2 cellular contexts compared by ENCODE assay signal in genomic region chr13:104034891-104035290, GRCh38.
TF ChIP-seq lines count a peak whose summit lies in the region.

No MANE protein-coding gene starts in this region.

TF ChIP-seq in GM23338, 12 proteins besides CTCF, POLR2A, EP300 and RAD21 (continued from another document):
- TF ChIP-seq ZNF462 (CRISPR knock-in tag; IDR thresholded peaks at IDR 0.05): no peak

TF ChIP-seq in H1, 55 proteins besides CTCF, POLR2A, EP300 and RAD21 (continued from another document):
- TF ChIP-seq POLR2AphosphoS5 (IDR thresholded peaks at IDR 0.05; ENCODE audit: low read depth, low read length) (no peak), BCL11A (IDR thresholded peaks at IDR 0.05; ENCODE audit: low read depth in 2 of 2, low read length in 2 of 2) (no peak), SRF (IDR thresholded peaks at IDR 0.05; ENCODE audit: low read depth, low read length) (no peak), TAF1 (IDR thresholded peaks at IDR 0.05; ENCODE audit: low read depth, low read length) (no peak), SP4 (IDR thresholded peaks at IDR 0.05; ENCODE audit: low read length) (no peak), TBP (IDR thresholded peaks at IDR 0.05; ENCODE audit: low read depth, low read length) (no peak), ASH2L (IDR thresholded peaks at IDR 0.05; ENCODE audit: low read length) (no peak), CHD7 (IDR thresholded peaks at IDR 0.05; ENCODE audit: insufficient replicate concordance, low read length) (no peak), NANOG (IDR thresholded peaks at IDR 0.05; ENCODE audit: insufficient read depth, low read depth, low read length, poor library complexity, severe bottlenecking) (no peak), CEBPB (IDR thresholded peaks at IDR 0.05; ENCODE audit: low read depth, low read length) (no peak), SIRT6 (IDR thresholded peaks at IDR 0.05; ENCODE audit: low read length) (no peak)
